ENCODE assay signal across 6 cellular contexts in the genomic region with DNA sequence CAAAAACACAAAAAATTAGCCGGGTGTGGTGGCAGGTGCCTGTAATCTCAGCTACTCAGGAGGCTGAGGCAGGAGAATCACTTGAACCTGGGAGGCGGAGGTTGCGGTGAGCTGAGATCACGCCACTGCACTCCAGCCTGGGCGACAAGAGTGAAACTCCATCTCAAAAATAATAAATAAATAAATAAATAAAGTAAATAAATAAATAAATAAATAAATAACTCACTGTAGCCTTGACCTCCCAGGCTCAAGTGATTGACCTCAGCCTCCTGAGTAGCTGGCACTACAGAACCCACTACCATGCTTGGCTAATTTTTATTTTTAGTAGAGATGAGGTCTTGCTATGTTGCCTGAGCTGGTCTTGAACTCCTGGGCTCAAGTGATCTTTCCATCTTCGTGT. TPM values are rescaled to one million over a fixed set of nuclear protein-coding genes. Genes with fewer than 3 reads are reported as not detected.
A peak's percentile ranks its signal among the peaks of the same experiment; 100 is the strongest.
DNase-seq lines count a peak whose midpoint lies in the region; ATAC-seq, FAIRE-seq and TF ChIP-seq lines count a peak whose summit lies in the region.
"Not testable (repeated sequence)": the region's sequence is repeated elsewhere in the genome, so short reads cannot be mapped to it uniquely, and the experiment has no call there.

No MANE protein-coding gene starts in this region.

- H3K36me3 Mint-ChIP-seq in WTC11 = peaks cover 34% of the 10 kb centered on the region
- peaks cover 78% of the 10 kb centered on the region for H3K36me3 Mint-ChIP-seq in activated T-cell treated with anti-CD3 and anti-CD28 coated beads, Interleukin-2, amount 50 U/mL, for 24 hours (ENCODE audit: low read depth)
- peaks cover 27% of the 10 kb centered on the region for H3K36me3 Mint-ChIP-seq in activated naive CD8-positive, alpha-beta T cell treated with anti-CD3 and anti-CD28 coated beads, Interleukin-2, amount 10 ng/mL, durations not matched to agents 7 days and 5 days

- not testable (repeated sequence) for BruUV-seq in HepG2 (replicated peaks; lab: Mats Ljungman, UMichigan)

- POLR2A ChIA-PET in A549 (lab: Yijun Ruan, JAX); HEK293 (lab: Yijun Ruan, JAX); WTC11 (lab: Charles Lee): not testable (repeated sequence)
- POLR2A ChIA-PET in activated naive CD8-positive, alpha-beta T cell treated with anti-CD3 and anti-CD28 coated beads, Interleukin-2, amount 10 ng/mL, durations not matched to agents 7 days and 5 days (lab: Charles Lee) = interaction anchor here (0.8 kb wide), 1 partner anchor 76 kb away, joined by 4 read pairs; no protein-coding TSS in a partner anchor
- POLR2A ChIA-PET in HepG2 (lab: Yijun Ruan, JAX) = interaction anchor here (1.1 kb wide), 1 partner anchor 36 kb away, joined by 3 read pairs; no protein-coding TSS in a partner anchor

- 0 out of 2 replicates have a peak overlapping the region, but pooled peaks have one; percentile 11 for H3K27ac Mint-ChIP-seq in WTC11
- peak overlapping the region; percentile 2 for H3K27ac Mint-ChIP-seq in activated T-cell treated with anti-CD3 and anti-CD28 coated beads, Interleukin-2, amount 50 U/mL, for 24 hours
- peak overlapping the region; percentile 15 for H3K27ac Mint-ChIP-seq in activated naive CD8-positive, alpha-beta T cell treated with anti-CD3 and anti-CD28 coated beads, Interleukin-2, amount 10 ng/mL, durations not matched to agents 7 days and 5 days

- TF ChIP-seq CTCF in A549 (IDR thresholded peaks at IDR 0.05); HEK293 (tag by site-specific recombination; IDR thresholded peaks at IDR 0.05); WTC11 (IDR thresholded peaks at IDR 0.05); HepG2 (CRISPR knock-in tag; IDR thresholded peaks at IDR 0.05): not testable (repeated sequence)

- 82% methylated on average over 6 of the region's 6 CpGs for WGBS in A549 (ENCODE audit: missing lambda C conversion rate)
- 81% methylated on average over 6 of the region's 6 CpGs for WGBS in HepG2 (ENCODE audit: low lambda C conversion rate)

- not testable (repeated sequence) for H3K9me3 ChIP-seq in A549; HEK293 (ENCODE audit: control insufficient read depth, insufficient read depth, low read depth, low read length); HepG2 (ENCODE audit: low read length)

- TF ChIP-seq EP300 in A549 (IDR thresholded peaks at IDR 0.05); HepG2 (IDR thresholded peaks at IDR 0.05; ENCODE audit: low read depth in 2 of 2, low read length in 2 of 2); HepG2 (CRISPR knock-in tag; IDR thresholded peaks at IDR 0.05; ENCODE audit: borderline replicate concordance): not testable (repeated sequence)

- H3K4me2 ChIP-seq in A549; HepG2 (ENCODE audit: low read depth, low read length): not testable (repeated sequence)

- ATAC-seq in A549; WTC11; activated naive CD8-positive, alpha-beta T cell treated with anti-CD3 and anti-CD28 coated beads, Interleukin-2, amount 10 ng/mL, durations not matched to agents 7 days and 5 days (ENCODE audit: low read depth); HepG2: not testable (repeated sequence)

- H3K9me3 Mint-ChIP-seq in WTC11; activated T-cell treated with anti-CD3 and anti-CD28 coated beads, Interleukin-2, amount 50 U/mL, for 24 hours; activated naive CD8-positive, alpha-beta T cell treated with anti-CD3 and anti-CD28 coated beads, Interleukin-2, amount 10 ng/mL, durations not matched to agents 7 days and 5 days: not testable (repeated sequence)

- TF ChIP-seq RAD21 in A549 (conservative IDR thresholded peaks at IDR 0.05 in 1 of 2, IDR thresholded peaks at IDR 0.05 in 1 of 2); HepG2 (CRISPR knock-in tag; IDR thresholded peaks at IDR 0.05): not testable (repeated sequence)

- not testable (repeated sequence) for H3K4me3 ChIP-seq in A549; HEK293 (ENCODE audit: low read depth, low read length); HepG2 (replicated peaks in 1 of 3; ENCODE audit: insufficient read depth in 1 of 3, low read depth in 2 of 3, low read length in 3 of 3)

- TF ChIP-seq POLR2A in A549 (IDR thresholded peaks at IDR 0.05; ENCODE audit: low read length); HepG2 (IDR thresholded peaks at IDR 0.05; ENCODE audit: insufficient read depth in 1 of 2, low read depth in 2 of 2, low read length in 2 of 2): not testable (repeated sequence)

- H3K79me2 ChIP-seq in HepG2 (ENCODE audit: insufficient read depth, low read length) = not testable (repeated sequence)

- H3K9ac ChIP-seq in HepG2 (ENCODE audit: insufficient read depth, low read depth, low read length) = not testable (repeated sequence)

- H3K27me3 ChIP-seq in HepG2 (ENCODE audit: control insufficient read depth in 1 of 2, insufficient read depth in 2 of 2, low read length in 2 of 2) = not testable (repeated sequence)

- not testable (repeated sequence) for DNase-seq in A549 (ENCODE audit: low read depth in 1 of 2, low spot score in 1 of 2); WTC11 (ENCODE audit: low spot score); activated T-cell treated with anti-CD3 and anti-CD28 coated beads, Interleukin-2, amount 50 U/mL, for 24 hours; activated naive CD8-positive, alpha-beta T cell treated with anti-CD3 and anti-CD28 coated beads, Interleukin-2, amount 10 ng/mL, durations not matched to agents 7 days and 5 days; HepG2 (ENCODE audit: low spot score)

- H3K4me3 Mint-ChIP-seq in WTC11; activated T-cell treated with anti-CD3 and anti-CD28 coated beads, Interleukin-2, amount 50 U/mL, for 24 hours; activated naive CD8-positive, alpha-beta T cell treated with anti-CD3 and anti-CD28 coated beads, Interleukin-2, amount 10 ng/mL, durations not matched to agents 7 days and 5 days: not testable (repeated sequence)

- H3K4me1 Mint-ChIP-seq in WTC11; activated T-cell treated with anti-CD3 and anti-CD28 coated beads, Interleukin-2, amount 50 U/mL, for 24 hours (ENCODE audit: low read depth); activated naive CD8-positive, alpha-beta T cell treated with anti-CD3 and anti-CD28 coated beads, Interleukin-2, amount 10 ng/mL, durations not matched to agents 7 days and 5 days: not testable (repeated sequence)

- CTCF ChIA-PET in A549 (lab: Yijun Ruan, JAX) (interaction anchor here (1.0 to 1.3 kb wide), 3 partner anchors 10 to 41 kb away, joined by 3 read pairs; no protein-coding TSS in a partner anchor), HEK293 (lab: Yijun Ruan, JAX) (interaction anchor here (0.6 to 1.6 kb wide), 4 partner anchors 12 to 762 kb away, joined by 3 to 9 read pairs (median 6); no protein-coding TSS in a partner anchor)
- CTCF ChIA-PET in WTC11 (lab: Charles Lee); HepG2 (lab: Yijun Ruan, JAX; ENCODE audit: low intra/inter-chr PET ratio, low total read pairs): not testable (repeated sequence)

- H2AFZ ChIP-seq in HepG2 (ENCODE audit: low read length) = not testable (repeated sequence)

- in situ Hi-C loops in HepG2 (cut with HindIII; ENCODE audit: extremely low pct_ligation_motif_present, low pct_unique_long_range_greater_than_20kb) = not testable (repeated sequence)

- FAIRE-seq in A549 (lab: Jason Lieb, UNC); HepG2 (lab: Jason Lieb, UNC): not testable (repeated sequence)

- not testable (repeated sequence) for H3K4me1 ChIP-seq in A549; HEK293 (ENCODE audit: control insufficient read depth, insufficient read depth, low read length)
- H3K4me1 ChIP-seq in HepG2 (ENCODE audit: insufficient read depth, low read length) = peaks cover 40% of the 10 kb centered on the region

- peaks cover 37 to 47% of the 10 kb centered on the region in 2 experiments for H3K36me3 ChIP-seq in HEK293 (ENCODE audit: control insufficient read depth in 2 of 2, insufficient read depth in 1 of 2, low read length in 2 of 2)
- H3K36me3 ChIP-seq in HepG2 (replicated peaks in 1 of 2; ENCODE audit: control insufficient read depth in 1 of 2, insufficient read depth in 2 of 2, low read length in 2 of 2) = peaks cover 10 to 47% of the 10 kb centered on the region in 2 experiments

- H3K27ac ChIP-seq in A549; HEK293 (ENCODE audit: extremely low read depth, low read depth, low read length); HepG2 (ENCODE audit: extremely low read length, insufficient read depth, low read length): not testable (repeated sequence)

- intact Hi-C loops in HepG2 (cut with micrococcal nuclease; ENCODE audit: unreplicated experiment) = not testable (repeated sequence)

- not testable (repeated sequence) for H4K20me1 ChIP-seq in HepG2 (ENCODE audit: insufficient read depth, low read length)

- H3K27me3 Mint-ChIP-seq in WTC11 (ENCODE audit: low read depth); activated T-cell treated with anti-CD3 and anti-CD28 coated beads, Interleukin-2, amount 50 U/mL, for 24 hours; activated naive CD8-positive, alpha-beta T cell treated with anti-CD3 and anti-CD28 coated beads, Interleukin-2, amount 10 ng/mL, durations not matched to agents 7 days and 5 days: not testable (repeated sequence)

RNA-seq across cellular contexts. Expression of gene MTMR12, which starts 54.5 kb away (rescaled TPM):
- polyA plus RNA-seq in A549 (2011; rRNA removed) = 26.5 and 29.8 TPM in 2 replicates
- polyA plus RNA-seq in A549 (2012; cell fraction: cytosol; rRNA removed) = 8.4 and 10.4 TPM in 2 replicates
- 5.7 and 8.2 TPM in 2 replicates for polyA plus RNA-seq in A549 (2012; cell fraction: nucleus; rRNA removed)
- 13.8 to 14.3 TPM (median 14.1 TPM) in 3 replicates for polyA plus RNA-seq in A549 (2017; fragmentation: RNase III; extraction: RNeasy Plus Mini Kit Qiagen cat#74134 plus additional on column Dnase treatment)
- polyA minus RNA-seq in A549 (2011; rRNA and poly(A)+ RNA removed) = 20.7 and 22.9 TPM in 2 replicates
- total RNA-seq in WTC11 (2021) = 34.9 to 42.7 TPM (median 37.2 TPM) in 3 replicates
- total RNA-seq in activated naive CD8-positive, alpha-beta T cell treated with anti-CD3 and anti-CD28 coated beads, Interleukin-2, amount 10 ng/mL, durations not matched to agents 7 days and 5 days = 10 to 100 TPM; 30.6 to 32.2 TPM
- total RNA-seq in HepG2 (2016; rRNA removed; fragmentation: Illumina TruSeq; extraction: Trizol) = 36.6 and 56.5 TPM in 2 replicates
- total RNA-seq in HepG2 (2016; cell fraction: cytosol; rRNA removed; fragmentation: Illumina TruSeq; extraction: Trizol; ENCODE audit: low read depth) = 16.0 and 20.1 TPM in 2 replicates
- 37.6 and 51.8 TPM in 2 replicates for total RNA-seq in HepG2 (2016; cell fraction: insoluble cytoplasmic fraction; rRNA removed; fragmentation: Illumina TruSeq; extraction: Trizol)
- 41.8 and 44.0 TPM in 2 replicates for total RNA-seq in HepG2 (2016; cell fraction: membrane; rRNA removed; fragmentation: Illumina TruSeq; extraction: Trizol)
- total RNA-seq in HepG2 (2016; cell fraction: nucleus; rRNA removed; fragmentation: Illumina TruSeq; extraction: Trizol) = 34.2 and 34.9 TPM in 2 replicates
- 21.3 and 23.4 TPM in 2 replicates for polyA plus RNA-seq in HepG2 (2011; rRNA removed)
- polyA plus RNA-seq in HepG2 (2011; cell fraction: cytosol; rRNA removed) = 15.2 and 20.5 TPM in 2 replicates
- 10.6 and 13.1 TPM in 2 replicates for polyA plus RNA-seq in HepG2 (2011; cell fraction: nucleus; rRNA removed)
- polyA plus RNA-seq in HepG2 (2012) = 22.1 and 25.4 TPM in 2 replicates
- polyA plus RNA-seq in HepG2 (2016; cell fraction: cytosol; fragmentation: Illumina TruSeq; extraction: Trizol; ENCODE audit: low read depth) = 5.0 and 5.4 TPM in 2 replicates
- polyA plus RNA-seq in HepG2 (2016; cell fraction: insoluble cytoplasmic fraction; fragmentation: Illumina TruSeq; extraction: Trizol; ENCODE audit: low read depth) = 37.5 and 39.4 TPM in 2 replicates
- polyA plus RNA-seq in HepG2 (2016; cell fraction: membrane; fragmentation: Illumina TruSeq; extraction: Trizol; ENCODE audit: low read depth) = 18.7 and 19.5 TPM in 2 replicates
- polyA plus RNA-seq in HepG2 (2016; cell fraction: nucleus; fragmentation: Illumina TruSeq; extraction: Trizol; ENCODE audit: insufficient read depth, low read depth) = 32.6 and 33.7 TPM in 2 replicates
- polyA minus RNA-seq in HepG2 (2011; rRNA and poly(A)+ RNA removed; ENCODE audit: low replicate concordance) = 31.8 and 33.8 TPM in 2 replicates
- polyA minus RNA-seq in HepG2 (2011; cell fraction: cytosol; rRNA and poly(A)+ RNA removed) = 29.0 and 31.6 TPM in 2 replicates
- polyA minus RNA-seq in HepG2 (2011; cell fraction: nucleus; rRNA and poly(A)+ RNA removed) = 48.2 and 66.6 TPM in 2 replicates
